Comparison of ENCODE assay signal across 8 cellular contexts in the genomic region with DNA sequence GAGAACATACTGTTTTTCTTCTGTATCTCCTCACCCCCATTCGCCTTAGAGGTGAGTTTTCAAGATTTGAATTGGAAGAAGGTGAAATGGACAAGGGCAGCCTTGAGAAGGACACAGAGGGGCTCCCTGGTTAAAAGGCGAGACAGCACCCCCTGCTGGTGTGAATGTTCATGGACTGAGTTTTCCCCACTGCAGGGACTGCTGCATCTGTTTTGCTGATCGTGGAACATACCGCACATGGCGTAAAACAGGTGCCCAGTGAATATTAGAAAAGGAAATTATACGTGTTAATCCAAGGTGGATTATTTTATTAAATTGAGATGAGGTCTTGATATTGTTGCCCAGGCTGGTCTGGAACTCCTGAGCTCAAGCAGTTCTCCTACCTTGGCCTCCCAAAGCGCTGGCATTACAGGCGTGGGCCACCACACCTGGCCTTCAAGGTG. TPM values are rescaled to one million over a fixed set of nuclear protein-coding genes. Genes with fewer than 3 reads are reported as not detected.
DNase-seq lines count a peak whose midpoint lies in the region; ATAC-seq and TF ChIP-seq lines count a peak whose summit lies in the region.

No MANE protein-coding gene starts in this region.

- TF ChIP-seq CTCF in chondrocyte (IDR thresholded peaks at IDR 0.05) (peak; percentile 90), liver (IDR thresholded peaks at IDR 0.05; ENCODE audit: low read depth, low read length, missing input control) (peak; percentile 75)

- no peak overlapping the region for H3K27ac ChIP-seq in liver (ENCODE audit: low read depth in 1 of 2, low read length in 2 of 2)

- peaks cover 10% of the 10 kb centered on the region for H3K36me3 Mint-ChIP-seq in chondrocyte (ENCODE audit: low read depth)

- peak; percentile 55 for DNase-seq in SIG-M5 treated with dmso at 0.1 percent for 504 hours (lab: John Stamatoyannopoulos, UW; ENCODE audit: unreplicated experiment)
- no peak for DNase-seq in SIG-M5 (lab: John Stamatoyannopoulos, UW)
- peak; percentile 31 for DNase-seq in NCI-H2227 treated with DMSO at 0.1 percent for 48 hours (lab: John Stamatoyannopoulos, UW)
- DNase-seq in activated CD4-positive, alpha-beta T cell treated with anti-CD3 and anti-CD28 coated beads for 4 hours = peak; percentile 64 to 80
- no peak for DNase-seq in chondrocyte (ENCODE audit: low spot score)
- DNase-seq in stimulated activated CD4-positive, alpha-beta T cell treated with anti-CD3 and anti-CD28 coated beads, TNF-alpha, amount 100 ng/mL, for 24 hours (ENCODE audit: low read depth in 3 of 3) = peak; percentile 63 to 74 (median 68)

- 52% methylated on average over 8 of the region's 8 CpGs for WGBS in liver

- H3K9me3 Mint-ChIP-seq in chondrocyte (ENCODE audit: low read depth) = no peaks in the 10 kb centered on the region

- no peaks in the 10 kb centered on the region for H3K27me3 ChIP-seq in liver (ENCODE audit: control insufficient read depth in 4 of 4, insufficient read depth in 4 of 4, low read length in 3 of 4)

- peaks cover 0 to 10% (median 4%) of the 10 kb centered on the region in 4 donors for H3K36me3 ChIP-seq in liver (ENCODE audit: control insufficient read depth in 4 of 4, insufficient read depth in 3 of 4, low read depth in 1 of 4, low read length in 3 of 4)

- H3K4me1 Mint-ChIP-seq in chondrocyte (ENCODE audit: low read depth) = peaks cover 14% of the 10 kb centered on the region

- no peak overlapping the region for H3K4me3 ChIP-seq in liver (ENCODE audit: low read depth in 1 of 3, low read length in 3 of 3)

- no peak for ATAC-seq in HG03571 (IDR thresholded peaks at IDR 0.05; ENCODE audit: unreplicated experiment)

- H3K4me3 Mint-ChIP-seq in chondrocyte (ENCODE audit: unreplicated experiment) = no peak overlapping the region

- TF ChIP-seq RAD21 in liver (IDR thresholded peaks at IDR 0.05) = peak; percentile 82 to 87

- H3K9ac ChIP-seq in liver (ENCODE audit: low read depth in 1 of 2, low read length in 2 of 2) = no peak overlapping the region

- H3K9me3 ChIP-seq in liver (ENCODE audit: control insufficient read depth in 4 of 4, low read length in 3 of 4) = no peaks in the 10 kb centered on the region

- H3K27ac Mint-ChIP-seq in chondrocyte (ENCODE audit: unreplicated experiment) = no peak overlapping the region

- no peaks in the 10 kb centered on the region for H3K27me3 Mint-ChIP-seq in chondrocyte (ENCODE audit: low read depth)

- no peaks in the 10 kb centered on the region for H3K4me1 ChIP-seq in liver (ENCODE audit: control insufficient read depth in 4 of 4, insufficient read depth in 4 of 4, low read length in 3 of 4)

TF ChIP-seq in liver, 16 proteins besides CTCF, POLR2A, EP300 and RAD21:
- TF ChIP-seq, protein P1, sequence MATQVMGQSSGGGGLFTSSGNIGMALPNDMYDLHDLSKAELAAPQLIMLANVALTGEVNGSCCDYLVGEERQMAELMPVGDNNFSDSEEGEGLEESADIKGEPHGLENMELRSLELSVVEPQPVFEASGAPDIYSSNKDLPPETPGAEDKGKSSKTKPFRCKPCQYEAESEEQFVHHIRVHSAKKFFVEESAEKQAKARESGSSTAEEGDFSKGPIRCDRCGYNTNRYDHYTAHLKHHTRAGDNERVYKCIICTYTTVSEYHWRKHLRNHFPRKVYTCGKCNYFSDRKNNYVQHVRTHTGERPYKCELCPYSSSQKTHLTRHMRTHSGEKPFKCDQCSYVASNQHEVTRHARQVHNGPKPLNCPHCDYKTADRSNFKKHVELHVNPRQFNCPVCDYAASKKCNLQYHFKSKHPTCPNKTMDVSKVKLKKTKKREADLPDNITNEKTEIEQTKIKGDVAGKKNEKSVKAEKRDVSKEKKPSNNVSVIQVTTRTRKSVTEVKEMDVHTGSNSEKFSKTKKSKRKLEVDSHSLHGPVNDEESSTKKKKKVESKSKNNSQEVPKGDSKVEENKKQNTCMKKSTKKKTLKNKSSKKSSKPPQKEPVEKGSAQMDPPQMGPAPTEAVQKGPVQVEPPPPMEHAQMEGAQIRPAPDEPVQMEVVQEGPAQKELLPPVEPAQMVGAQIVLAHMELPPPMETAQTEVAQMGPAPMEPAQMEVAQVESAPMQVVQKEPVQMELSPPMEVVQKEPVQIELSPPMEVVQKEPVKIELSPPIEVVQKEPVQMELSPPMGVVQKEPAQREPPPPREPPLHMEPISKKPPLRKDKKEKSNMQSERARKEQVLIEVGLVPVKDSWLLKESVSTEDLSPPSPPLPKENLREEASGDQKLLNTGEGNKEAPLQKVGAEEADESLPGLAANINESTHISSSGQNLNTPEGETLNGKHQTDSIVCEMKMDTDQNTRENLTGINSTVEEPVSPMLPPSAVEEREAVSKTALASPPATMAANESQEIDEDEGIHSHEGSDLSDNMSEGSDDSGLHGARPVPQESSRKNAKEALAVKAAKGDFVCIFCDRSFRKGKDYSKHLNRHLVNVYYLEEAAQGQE (IDR thresholded peaks at IDR 0.05) = no peak
- no peak for TF ChIP-seq TAF1 (conservative IDR thresholded peaks at IDR 0.05)
- no peak for TF ChIP-seq GABPA (IDR thresholded peaks at IDR 0.05 in 1 of 2, conservative IDR thresholded peaks at IDR 0.05 in 1 of 2)
- TF ChIP-seq JUND (IDR thresholded peaks at IDR 0.05) = no peak
- no peak for TF ChIP-seq HNF4A (conservative IDR thresholded peaks at IDR 0.05)
- no peak for TF ChIP-seq FOXA1 (IDR thresholded peaks at IDR 0.05)
- TF ChIP-seq FOXA2 (IDR thresholded peaks at IDR 0.05) = no peak
- TF ChIP-seq HNF4G (IDR thresholded peaks at IDR 0.05) = no peak
- no peak for TF ChIP-seq SP1 (IDR thresholded peaks at IDR 0.05)
- TF ChIP-seq, protein P2, sequence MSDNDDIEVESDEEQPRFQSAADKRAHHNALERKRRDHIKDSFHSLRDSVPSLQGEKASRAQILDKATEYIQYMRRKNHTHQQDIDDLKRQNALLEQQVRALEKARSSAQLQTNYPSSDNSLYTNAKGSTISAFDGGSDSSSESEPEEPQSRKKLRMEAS (IDR thresholded peaks at IDR 0.05) = no peak
- no peak for TF ChIP-seq RXRA (IDR thresholded peaks at IDR 0.05)
- TF ChIP-seq EGR1 (IDR thresholded peaks at IDR 0.05; ENCODE audit: low read depth in 2 of 2) = no peak

RNA-seq across cellular contexts. Expression of a gene that starts 54.5 kb away (rescaled TPM):
- total RNA-seq in chondrocyte = 29.3 to 32.9 TPM (median 32.3 TPM) in 3 replicates
- 10 to 100 TPM in 1 of 2 donors, 1 to 10 TPM in 1; 5.8 to 17.3 TPM for total RNA-seq in liver
- polyA plus RNA-seq in liver = 1 to 10 TPM; 2.5 to 3.0 TPM

Comparison
In these comparisons a context has a peak if more than half of its experiments do, and no peak if none do; other contexts are left out.
1. DNase-seq: peak in SIG-M5 treated with dmso at 0.1 percent for 504 hours (single experiment), NCI-H2227 treated with DMSO at 0.1 percent for 48 hours (single experiment), activated CD4-positive, alpha-beta T cell treated with anti-CD3 and anti-CD28 coated beads for 4 hours (2 of 2) and stimulated activated CD4-positive, alpha-beta T cell treated with anti-CD3 and anti-CD28 coated beads, TNF-alpha, amount 100 ng/mL, for 24 hours (3 of 3); none in SIG-M5 (single experiment) and chondrocyte (single experiment).